Comparison of ENCODE assay signal across 1 cellular context in genomic region chr6:160767019-160767646, GRCh38.
A peak's percentile ranks its signal among the peaks of the same experiment; 100 is the strongest.
TF ChIP-seq lines count a peak whose summit lies in the region.

No MANE protein-coding gene starts in this region.

TF ChIP-seq in HepG2, 621 proteins besides CTCF, POLR2A, EP300 and RAD21 (continued from another document and continues in another):
- TF ChIP-seq, protein P1, sequence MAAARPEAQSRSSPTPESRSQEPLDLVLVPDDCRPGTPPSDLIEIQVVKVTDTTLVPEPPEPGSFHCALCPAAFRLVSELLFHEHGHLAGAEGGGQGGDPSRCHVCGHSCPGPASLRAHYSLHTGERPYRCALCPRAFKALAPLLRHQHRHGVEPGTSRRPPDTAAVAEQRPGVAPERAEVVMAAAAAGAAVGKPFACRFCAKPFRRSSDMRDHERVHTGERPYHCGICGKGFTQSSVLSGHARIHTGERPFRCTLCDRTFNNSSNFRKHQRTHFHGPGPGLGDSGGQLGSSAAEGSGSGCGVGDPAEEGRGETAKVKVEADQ (CRISPR knock-in tag; IDR thresholded peaks at IDR 0.05; ENCODE audit: borderline replicate concordance), result 0 out of 2 replicates have a peak, but pooled peaks have one; percentile 36
- TF ChIP-seq TFDP1 (CRISPR knock-in tag; IDR thresholded peaks at IDR 0.05; ENCODE audit: borderline replicate concordance) (no peak), ZSCAN22 (CRISPR knock-in tag; IDR thresholded peaks at IDR 0.05) (no peak), ATF7 (IDR thresholded peaks at IDR 0.05) (no peak), ATF7 (CRISPR knock-in tag; IDR thresholded peaks at IDR 0.05) (no peak), THAP11 (CRISPR knock-in tag; IDR thresholded peaks at IDR 0.05) (no peak), ETV5 (CRISPR knock-in tag; IDR thresholded peaks at IDR 0.05; ENCODE audit: borderline replicate concordance) (no peak), AGO1 (IDR thresholded peaks at IDR 0.05; ENCODE audit: low read depth, low read length, poor library complexity, severe bottlenecking) (peak; percentile 45), BCL6 (CRISPR knock-in tag; IDR thresholded peaks at IDR 0.05) (no peak), ZNF607 (CRISPR knock-in tag; IDR thresholded peaks at IDR 0.05; ENCODE audit: borderline replicate concordance) (no peak), ZNF274 (CRISPR knock-in tag; IDR thresholded peaks at IDR 0.05) (peak; percentile 62; the same call in 1 of the 2 replicates), PHF21A (CRISPR knock-in tag; IDR thresholded peaks at IDR 0.05) (peak; percentile 22; the same call in 1 of the 2 replicates), RARA (CRISPR knock-in tag; IDR thresholded peaks at IDR 0.05) (no peak), ZNF292 (CRISPR knock-in tag; IDR thresholded peaks at IDR 0.05; ENCODE audit: borderline replicate concordance, low read depth) (peak; percentile 33; the same call in 1 of the 2 replicates), ZNF7 (CRISPR knock-in tag; IDR thresholded peaks at IDR 0.05) (no peak), MED13 (CRISPR knock-in tag; IDR thresholded peaks at IDR 0.05) (no peak), CCAR2 (optimal IDR thresholded peaks at IDR 0.05; ENCODE audit: low read depth, low read length) (no peak), HMGXB4 (CRISPR knock-in tag; IDR thresholded peaks at IDR 0.05; ENCODE audit: borderline replicate concordance in 1 of 2, low read depth in 1 of 2) (peak; percentile 76 to 85), SMARCE1 (IDR thresholded peaks at IDR 0.05; ENCODE audit: borderline replicate concordance) (no peak), ZNF17 (CRISPR knock-in tag; IDR thresholded peaks at IDR 0.05) (no peak), ZBTB1 (CRISPR knock-in tag; IDR thresholded peaks at IDR 0.05; ENCODE audit: borderline replicate concordance) (no peak), FOXC1 (CRISPR knock-in tag; IDR thresholded peaks at IDR 0.05; ENCODE audit: borderline replicate concordance) (no peak), ZMYM3 (CRISPR knock-in tag; IDR thresholded peaks at IDR 0.05) (0 out of 2 replicates have a peak, but pooled peaks have one; percentile 15), ZBTB42 (CRISPR knock-in tag; IDR thresholded peaks at IDR 0.05) (no peak), UBTF (CRISPR knock-in tag; IDR thresholded peaks at IDR 0.05) (no peak), ZNF331 (CRISPR knock-in tag; IDR thresholded peaks at IDR 0.05) (no peak), RXRB (CRISPR knock-in tag; IDR thresholded peaks at IDR 0.05; ENCODE audit: borderline replicate concordance) (peak; percentile 23; the same call in 1 of the 2 replicates), ZNF547 (CRISPR knock-in tag; IDR thresholded peaks at IDR 0.05) (peak; percentile 58; the same call in 1 of the 2 replicates), SRY (CRISPR knock-in tag; IDR thresholded peaks at IDR 0.05) (0 out of 2 replicates have a peak, but pooled peaks have one; percentile 52), SRSF4 (IDR thresholded peaks at IDR 0.05; ENCODE audit: low read depth, low read length, poor library complexity, severe bottlenecking) (no peak), HDAC1 (CRISPR knock-in tag; IDR thresholded peaks at IDR 0.05) (peak; percentile 54; the same call in 1 of the 2 replicates), DPF2 (CRISPR knock-in tag; IDR thresholded peaks at IDR 0.05; ENCODE audit: borderline replicate concordance, low read depth) (no peak), ZNF350 (CRISPR knock-in tag; IDR thresholded peaks at IDR 0.05; ENCODE audit: borderline replicate concordance, low read depth) (peak; percentile 29; the same call in 1 of the 2 replicates), NR2C2 (CRISPR knock-in tag; IDR thresholded peaks at IDR 0.05; ENCODE audit: borderline replicate concordance) (no peak), ZNF251 (CRISPR knock-in tag; IDR thresholded peaks at IDR 0.05) (no peak), CREM (IDR thresholded peaks at IDR 0.05) (peak; percentile 34; the same call in 1 of the 2 replicates), CREM (CRISPR knock-in tag; IDR thresholded peaks at IDR 0.05) (no peak), GABPA (IDR thresholded peaks at IDR 0.05; ENCODE audit: low read depth, low read length) (no peak), GABPA (CRISPR knock-in tag; IDR thresholded peaks at IDR 0.05; ENCODE audit: low read depth) (no peak), FOSL1 (CRISPR knock-in tag; IDR thresholded peaks at IDR 0.05; ENCODE audit: borderline replicate concordance) (no peak)
- TF ChIP-seq, protein P2, sequence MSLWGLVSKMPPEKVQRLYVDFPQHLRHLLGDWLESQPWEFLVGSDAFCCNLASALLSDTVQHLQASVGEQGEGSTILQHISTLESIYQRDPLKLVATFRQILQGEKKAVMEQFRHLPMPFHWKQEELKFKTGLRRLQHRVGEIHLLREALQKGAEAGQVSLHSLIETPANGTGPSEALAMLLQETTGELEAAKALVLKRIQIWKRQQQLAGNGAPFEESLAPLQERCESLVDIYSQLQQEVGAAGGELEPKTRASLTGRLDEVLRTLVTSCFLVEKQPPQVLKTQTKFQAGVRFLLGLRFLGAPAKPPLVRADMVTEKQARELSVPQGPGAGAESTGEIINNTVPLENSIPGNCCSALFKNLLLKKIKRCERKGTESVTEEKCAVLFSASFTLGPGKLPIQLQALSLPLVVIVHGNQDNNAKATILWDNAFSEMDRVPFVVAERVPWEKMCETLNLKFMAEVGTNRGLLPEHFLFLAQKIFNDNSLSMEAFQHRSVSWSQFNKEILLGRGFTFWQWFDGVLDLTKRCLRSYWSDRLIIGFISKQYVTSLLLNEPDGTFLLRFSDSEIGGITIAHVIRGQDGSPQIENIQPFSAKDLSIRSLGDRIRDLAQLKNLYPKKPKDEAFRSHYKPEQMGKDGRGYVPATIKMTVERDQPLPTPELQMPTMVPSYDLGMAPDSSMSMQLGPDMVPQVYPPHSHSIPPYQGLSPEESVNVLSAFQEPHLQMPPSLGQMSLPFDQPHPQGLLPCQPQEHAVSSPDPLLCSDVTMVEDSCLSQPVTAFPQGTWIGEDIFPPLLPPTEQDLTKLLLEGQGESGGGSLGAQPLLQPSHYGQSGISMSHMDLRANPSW (CRISPR knock-in tag; IDR thresholded peaks at IDR 0.05; ENCODE audit: borderline replicate concordance), result no peak
- TF ChIP-seq, protein P3, sequence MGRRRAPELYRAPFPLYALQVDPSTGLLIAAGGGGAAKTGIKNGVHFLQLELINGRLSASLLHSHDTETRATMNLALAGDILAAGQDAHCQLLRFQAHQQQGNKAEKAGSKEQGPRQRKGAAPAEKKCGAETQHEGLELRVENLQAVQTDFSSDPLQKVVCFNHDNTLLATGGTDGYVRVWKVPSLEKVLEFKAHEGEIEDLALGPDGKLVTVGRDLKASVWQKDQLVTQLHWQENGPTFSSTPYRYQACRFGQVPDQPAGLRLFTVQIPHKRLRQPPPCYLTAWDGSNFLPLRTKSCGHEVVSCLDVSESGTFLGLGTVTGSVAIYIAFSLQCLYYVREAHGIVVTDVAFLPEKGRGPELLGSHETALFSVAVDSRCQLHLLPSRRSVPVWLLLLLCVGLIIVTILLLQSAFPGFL (CRISPR knock-in tag; IDR thresholded peaks at IDR 0.05), result no peak
- TF ChIP-seq, protein P4, sequence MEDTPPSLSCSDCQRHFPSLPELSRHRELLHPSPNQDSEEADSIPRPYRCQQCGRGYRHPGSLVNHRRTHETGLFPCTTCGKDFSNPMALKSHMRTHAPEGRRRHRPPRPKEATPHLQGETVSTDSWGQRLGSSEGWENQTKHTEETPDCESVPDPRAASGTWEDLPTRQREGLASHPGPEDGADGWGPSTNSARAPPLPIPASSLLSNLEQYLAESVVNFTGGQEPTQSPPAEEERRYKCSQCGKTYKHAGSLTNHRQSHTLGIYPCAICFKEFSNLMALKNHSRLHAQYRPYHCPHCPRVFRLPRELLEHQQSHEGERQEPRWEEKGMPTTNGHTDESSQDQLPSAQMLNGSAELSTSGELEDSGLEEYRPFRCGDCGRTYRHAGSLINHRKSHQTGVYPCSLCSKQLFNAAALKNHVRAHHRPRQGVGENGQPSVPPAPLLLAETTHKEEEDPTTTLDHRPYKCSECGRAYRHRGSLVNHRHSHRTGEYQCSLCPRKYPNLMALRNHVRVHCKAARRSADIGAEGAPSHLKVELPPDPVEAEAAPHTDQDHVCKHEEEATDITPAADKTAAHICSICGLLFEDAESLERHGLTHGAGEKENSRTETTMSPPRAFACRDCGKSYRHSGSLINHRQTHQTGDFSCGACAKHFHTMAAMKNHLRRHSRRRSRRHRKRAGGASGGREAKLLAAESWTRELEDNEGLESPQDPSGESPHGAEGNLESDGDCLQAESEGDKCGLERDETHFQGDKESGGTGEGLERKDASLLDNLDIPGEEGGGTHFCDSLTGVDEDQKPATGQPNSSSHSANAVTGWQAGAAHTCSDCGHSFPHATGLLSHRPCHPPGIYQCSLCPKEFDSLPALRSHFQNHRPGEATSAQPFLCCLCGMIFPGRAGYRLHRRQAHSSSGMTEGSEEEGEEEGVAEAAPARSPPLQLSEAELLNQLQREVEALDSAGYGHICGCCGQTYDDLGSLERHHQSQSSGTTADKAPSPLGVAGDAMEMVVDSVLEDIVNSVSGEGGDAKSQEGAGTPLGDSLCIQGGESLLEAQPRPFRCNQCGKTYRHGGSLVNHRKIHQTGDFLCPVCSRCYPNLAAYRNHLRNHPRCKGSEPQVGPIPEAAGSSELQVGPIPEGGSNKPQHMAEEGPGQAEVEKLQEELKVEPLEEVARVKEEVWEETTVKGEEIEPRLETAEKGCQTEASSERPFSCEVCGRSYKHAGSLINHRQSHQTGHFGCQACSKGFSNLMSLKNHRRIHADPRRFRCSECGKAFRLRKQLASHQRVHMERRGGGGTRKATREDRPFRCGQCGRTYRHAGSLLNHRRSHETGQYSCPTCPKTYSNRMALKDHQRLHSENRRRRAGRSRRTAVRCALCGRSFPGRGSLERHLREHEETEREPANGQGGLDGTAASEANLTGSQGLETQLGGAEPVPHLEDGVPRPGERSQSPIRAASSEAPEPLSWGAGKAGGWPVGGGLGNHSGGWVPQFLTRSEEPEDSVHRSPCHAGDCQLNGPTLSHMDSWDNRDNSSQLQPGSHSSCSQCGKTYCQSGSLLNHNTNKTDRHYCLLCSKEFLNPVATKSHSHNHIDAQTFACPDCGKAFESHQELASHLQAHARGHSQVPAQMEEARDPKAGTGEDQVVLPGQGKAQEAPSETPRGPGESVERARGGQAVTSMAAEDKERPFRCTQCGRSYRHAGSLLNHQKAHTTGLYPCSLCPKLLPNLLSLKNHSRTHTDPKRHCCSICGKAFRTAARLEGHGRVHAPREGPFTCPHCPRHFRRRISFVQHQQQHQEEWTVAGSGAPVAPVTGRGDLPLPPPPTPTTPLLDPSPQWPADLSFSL (CRISPR knock-in tag; IDR thresholded peaks at IDR 0.05), result no peak
- TF ChIP-seq, protein P5, sequence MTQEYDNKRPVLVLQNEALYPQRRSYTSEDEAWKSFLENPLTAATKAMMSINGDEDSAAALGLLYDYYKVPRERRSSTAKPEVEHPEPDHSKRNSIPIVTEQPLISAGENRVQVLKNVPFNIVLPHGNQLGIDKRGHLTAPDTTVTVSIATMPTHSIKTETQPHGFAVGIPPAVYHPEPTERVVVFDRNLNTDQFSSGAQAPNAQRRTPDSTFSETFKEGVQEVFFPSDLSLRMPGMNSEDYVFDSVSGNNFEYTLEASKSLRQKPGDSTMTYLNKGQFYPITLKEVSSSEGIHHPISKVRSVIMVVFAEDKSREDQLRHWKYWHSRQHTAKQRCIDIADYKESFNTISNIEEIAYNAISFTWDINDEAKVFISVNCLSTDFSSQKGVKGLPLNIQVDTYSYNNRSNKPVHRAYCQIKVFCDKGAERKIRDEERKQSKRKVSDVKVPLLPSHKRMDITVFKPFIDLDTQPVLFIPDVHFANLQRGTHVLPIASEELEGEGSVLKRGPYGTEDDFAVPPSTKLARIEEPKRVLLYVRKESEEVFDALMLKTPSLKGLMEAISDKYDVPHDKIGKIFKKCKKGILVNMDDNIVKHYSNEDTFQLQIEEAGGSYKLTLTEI (CRISPR knock-in tag; conservative IDR thresholded peaks at IDR 0.05), result no peak
- TF ChIP-seq, protein P6, sequence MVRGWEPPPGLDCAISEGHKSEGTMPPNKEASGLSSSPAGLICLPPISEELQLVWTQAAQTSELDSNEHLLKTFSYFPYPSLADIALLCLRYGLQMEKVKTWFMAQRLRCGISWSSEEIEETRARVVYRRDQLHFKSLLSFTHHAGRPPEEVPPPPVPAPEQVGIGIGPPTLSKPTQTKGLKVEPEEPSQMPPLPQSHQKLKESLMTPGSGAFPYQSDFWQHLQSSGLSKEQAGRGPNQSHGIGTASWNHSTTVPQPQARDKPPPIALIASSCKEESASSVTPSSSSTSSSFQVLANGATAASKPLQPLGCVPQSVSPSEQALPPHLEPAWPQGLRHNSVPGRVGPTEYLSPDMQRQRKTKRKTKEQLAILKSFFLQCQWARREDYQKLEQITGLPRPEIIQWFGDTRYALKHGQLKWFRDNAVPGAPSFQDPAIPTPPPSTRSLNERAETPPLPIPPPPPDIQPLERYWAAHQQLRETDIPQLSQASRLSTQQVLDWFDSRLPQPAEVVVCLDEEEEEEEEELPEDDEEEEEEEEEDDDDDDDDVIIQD (CRISPR knock-in tag; IDR thresholded peaks at IDR 0.05; ENCODE audit: low read depth), result 0 out of 2 replicates have a peak, but pooled peaks have one; percentile 29
